In the genomic region with DNA sequence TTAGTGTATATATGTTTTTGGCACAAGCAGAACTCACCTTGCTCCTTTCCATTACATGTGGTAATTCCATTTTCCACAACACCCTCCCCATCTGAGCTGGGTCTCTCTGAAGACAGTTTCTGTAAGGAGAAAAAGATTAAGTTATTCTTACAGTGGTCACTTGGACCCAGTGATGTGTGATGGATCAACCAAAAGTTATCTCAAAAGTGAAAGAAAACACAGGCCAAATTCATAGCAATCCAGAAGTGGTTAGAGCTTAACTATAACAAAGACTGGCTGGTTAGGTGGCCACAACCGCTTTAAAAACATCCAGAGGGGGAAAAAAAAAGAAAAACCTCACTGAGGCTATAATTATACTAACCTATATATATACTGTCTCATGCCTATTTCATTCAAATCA, we compare ENCODE assay signal across 18 cellular contexts.
A peak's percentile ranks its signal among the peaks of the same experiment; 100 is the strongest.
DNase-seq lines count a peak whose midpoint lies in the region; ATAC-seq, FAIRE-seq and TF ChIP-seq lines count a peak whose summit lies in the region.
"Had no signal": no experiment of that assay in that cellular context is flagged by ENCODE, and none has a peak within 500 bp of the region (broad histone marks: within the 10 kb centered on the region; RNA-seq: fewer than 3 reads in every experiment).

No MANE protein-coding gene starts in this region.

- H3K4me1 Mint-ChIP-seq in stimulated activated naive CD8-positive, alpha-beta T cell treated with anti-CD3 and anti-CD28 coated beads, Interleukin-15, amount 100 ng/mL, for 72 hours = no peaks in the 10 kb centered on the region

- DNase-seq in AG04450 (ENCODE audit: low read depth, low spot score) = no peak
- DNase-seq in RWPE2 (ENCODE audit: low spot score) = no peak
- DNase-seq in esophagus muscularis mucosa (ENCODE audit: extremely low spot score) = no peak
- DNase-seq in osteoblast (ENCODE audit: insufficient read length, low spot score, missing footprints) = no peak
- DNase-seq in frontal cortex (ENCODE audit: low spot score in 2 of 2) = no peak
- no peak for DNase-seq in DMS53 treated with DMSO at 0.1 percent for 48 hours (lab: John Stamatoyannopoulos, UW; ENCODE audit: unreplicated experiment)
- DNase-seq in occipital lobe (lab: John Stamatoyannopoulos, UW) = no peak
- DNase-seq in stimulated activated naive CD8-positive, alpha-beta T cell treated with anti-CD3 and anti-CD28 coated beads, Interleukin-15, amount 100 ng/mL, for 72 hours = no peak
- DNase-seq: BE2C; CD4-positive, alpha-beta T cell; H7; NCI-H1092; NCI-H146; NCI-H2081 treated with DMSO at 0.1 percent for 48 hours; Right ventricle myocardium superior had no signal

- H3K36me3 ChIP-seq in RWPE2 (ENCODE audit: low read depth) = peaks cover 76% of the 10 kb centered on the region
- H3K36me3 ChIP-seq in esophagus muscularis mucosa = peaks cover 6 to 44% (median 31%) of the 10 kb centered on the region in 4 donors
- H3K36me3 ChIP-seq in osteoblast (ENCODE audit: insufficient read depth, low read length) = peaks cover 98% of the 10 kb centered on the region

- no peak for FAIRE-seq in frontal cortex (lab: Jason Lieb, UNC)
- FAIRE-seq: HepG2 had no signal

- H3K27ac Mint-ChIP-seq in stimulated activated naive CD8-positive, alpha-beta T cell treated with anti-CD3 and anti-CD28 coated beads, Interleukin-15, amount 100 ng/mL, for 72 hours = no peak overlapping the region
- H3K27ac Mint-ChIP-seq: CD4-positive, alpha-beta T cell had no signal

- peaks cover 92% of the 10 kb centered on the region for H3K79me2 ChIP-seq in osteoblast (ENCODE audit: insufficient read depth, low read length)

- no peak for TF ChIP-seq POLR2A in esophagus muscularis mucosa (IDR thresholded peaks at IDR 0.05; ENCODE audit: low read depth)

- no peaks in the 10 kb centered on the region for H3K9me3 Mint-ChIP-seq in stimulated activated naive CD8-positive, alpha-beta T cell treated with anti-CD3 and anti-CD28 coated beads, Interleukin-15, amount 100 ng/mL, for 72 hours
- H3K9me3 Mint-ChIP-seq: CD4-positive, alpha-beta T cell had no signal

- no peak for TF ChIP-seq EP300 in esophagus muscularis mucosa (IDR thresholded peaks at IDR 0.05)

- TF ChIP-seq CTCF in AG04450 (IDR thresholded peaks at IDR 0.05; ENCODE audit: low read depth, low read length) = no peak
- TF ChIP-seq CTCF in RWPE2 (IDR thresholded peaks at IDR 0.05; ENCODE audit: poor library complexity, severe bottlenecking) = peak; percentile 4
- TF ChIP-seq CTCF in esophagus muscularis mucosa (IDR thresholded peaks at IDR 0.05) = no peak
- TF ChIP-seq CTCF in osteoblast (IDR thresholded peaks at IDR 0.05; ENCODE audit: extremely low read depth, low read depth, low read length) = no peak

- peaks cover 9% of the 10 kb centered on the region for H4K20me1 ChIP-seq in osteoblast (ENCODE audit: insufficient read depth, low read length)

- no peak for ATAC-seq in RWPE2 (ENCODE audit: low read depth)
- no peak for ATAC-seq in stimulated activated naive CD8-positive, alpha-beta T cell treated with anti-CD3 and anti-CD28 coated beads, Interleukin-15, amount 100 ng/mL, for 72 hours
- ATAC-seq: HepG2, Panc1 had no signal

- H3K4me3 Mint-ChIP-seq in stimulated activated naive CD8-positive, alpha-beta T cell treated with anti-CD3 and anti-CD28 coated beads, Interleukin-15, amount 100 ng/mL, for 72 hours = no peak overlapping the region
- H3K4me3 Mint-ChIP-seq: CD4-positive, alpha-beta T cell had no signal

- peaks cover 23% of the 10 kb centered on the region for H3K4me1 ChIP-seq in RWPE2 (ENCODE audit: insufficient read depth, poor library complexity, severe bottlenecking)
- peaks cover 16 to 68% (median 66%) of the 10 kb centered on the region in 4 donors for H3K4me1 ChIP-seq in esophagus muscularis mucosa
- peaks cover 59% of the 10 kb centered on the region for H3K4me1 ChIP-seq in osteoblast (ENCODE audit: insufficient read depth, low read length)

- H3K9me3 ChIP-seq in AG04450 (ENCODE audit: control insufficient read depth, insufficient read depth, low read length) (no peaks in the 10 kb centered on the region; the same call in 1 of the 2 replicates), RWPE2 (ENCODE audit: severe bottlenecking) (no peaks in the 10 kb centered on the region), esophagus muscularis mucosa (no peaks in the 10 kb centered on the region), osteoblast (ENCODE audit: low read depth, low read length) (no peaks in the 10 kb centered on the region)
- H3K9me3 ChIP-seq: BE2C had no signal

- H3K4me3 ChIP-seq in AG04450 (ENCODE audit: low read depth, low read length) (no peak overlapping the region), RWPE2 (ENCODE audit: severe bottlenecking) (no peak overlapping the region), esophagus muscularis mucosa (no peak overlapping the region), osteoblast (ENCODE audit: insufficient read depth, low read length) (no peak overlapping the region)

- peak overlapping the region; percentile 11 for H3K27ac ChIP-seq in AG04450 (ENCODE audit: low read depth, low read length)
- peak overlapping the region; percentile 53 for H3K27ac ChIP-seq in RWPE2 (ENCODE audit: poor library complexity, severe bottlenecking)
- peak overlapping the region; percentile 55 to 87 (median 81) for H3K27ac ChIP-seq in esophagus muscularis mucosa (replicated peaks in 1 of 4)
- H3K27ac ChIP-seq in osteoblast (ENCODE audit: low read depth, low read length) = peak overlapping the region; percentile 85
- H3K27ac ChIP-seq: KMS-11 had no signal

- WGBS in esophagus muscularis mucosa = 85% methylated on average over 1 of the region's 1 CpG

- POLR2A ChIA-PET in AG04450 (lab: Yijun Ruan, JAX) = interaction anchor here (0.7 kb wide), 2 partner anchors 27 to 122 kb away, joined by 3 to 4 read pairs; no protein-coding TSS in a partner anchor

- no peaks in the 10 kb centered on the region for H3K27me3 Mint-ChIP-seq in stimulated activated naive CD8-positive, alpha-beta T cell treated with anti-CD3 and anti-CD28 coated beads, Interleukin-15, amount 100 ng/mL, for 72 hours
- H3K27me3 Mint-ChIP-seq: CD4-positive, alpha-beta T cell had no signal

- CTCF ChIA-PET in AG04450 (lab: Charles Lee) = interaction anchor here (0.5 to 0.7 kb wide), 2 partner anchors 66 to 120 kb away, joined by 4 read pairs; no protein-coding TSS in a partner anchor

- H3K4me2 ChIP-seq in osteoblast (ENCODE audit: insufficient read depth, low read length) = peak overlapping the region; percentile 24
- H3K4me2 ChIP-seq: KMS-11 had no signal

- H2AFZ ChIP-seq in osteoblast (ENCODE audit: low read length) = no peak overlapping the region

- intact Hi-C loops in esophagus muscularis mucosa (cut with DNase I) = no loop called here

- H3K27me3 ChIP-seq in AG04450 (ENCODE audit: control insufficient read depth, insufficient read depth, low read length) = no peaks in the 10 kb centered on the region
- H3K27me3 ChIP-seq in RWPE2 (ENCODE audit: insufficient read depth, poor library complexity, severe bottlenecking) = no peaks in the 10 kb centered on the region
- H3K27me3 ChIP-seq in esophagus muscularis mucosa = no peaks in the 10 kb centered on the region
- H3K27me3 ChIP-seq in osteoblast (ENCODE audit: insufficient read depth, low read length) = no peaks in the 10 kb centered on the region
- H3K27me3 ChIP-seq: BE2C had no signal

Comparison
In these comparisons a context has a peak if more than half of its experiments do, and no peak if none do; other contexts are left out.
1. H3K27ac ChIP-seq: peak in every context shown above with its lines; median percentile 85 in osteoblast; 81 in esophagus muscularis mucosa; 53 in RWPE2; 11 in AG04450.